23 cellular contexts compared by ENCODE assay signal in the genomic region with DNA sequence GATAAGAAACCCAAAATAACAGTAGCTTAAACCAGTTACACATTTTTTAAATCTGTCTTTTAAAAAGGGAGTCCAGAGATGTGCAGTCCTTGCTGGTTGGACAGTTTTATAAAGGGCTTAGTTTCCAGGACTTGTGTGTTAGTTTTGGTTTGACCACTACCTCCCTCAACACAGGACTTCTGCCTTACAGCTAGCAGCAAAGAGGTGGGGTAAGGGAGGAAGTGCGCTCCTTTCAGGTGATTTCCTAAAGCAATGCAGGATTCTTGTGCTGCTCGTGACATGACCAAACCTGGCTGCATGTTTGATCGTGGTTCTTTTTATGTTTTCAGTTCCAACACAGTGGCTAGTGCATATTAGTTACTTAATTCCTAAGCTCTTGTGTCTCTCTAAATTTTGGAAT.
DNase-seq lines count a peak whose midpoint lies in the region; ATAC-seq, FAIRE-seq and TF ChIP-seq lines count a peak whose summit lies in the region.
"Had no signal": no experiment of that assay in that cellular context is flagged by ENCODE, and none has a peak within 500 bp of the region (broad histone marks: within the 10 kb centered on the region; RNA-seq: fewer than 3 reads in every experiment).

No MANE protein-coding gene starts in this region.

- H3K36me3 ChIP-seq in adrenal gland (replicated peaks in 1 of 2): no peaks in the 10 kb centered on the region
- H3K36me3 ChIP-seq: colonic mucosa, tibial nerve, WERI-Rb-1 had no signal

- intact Hi-C loops in adrenal gland (cut with DNase I): no loop called here

- no peaks in the 10 kb centered on the region for H3K4me1 ChIP-seq in adrenal gland (replicated peaks in 1 of 2)
- H3K4me1 ChIP-seq: colonic mucosa, tibial nerve had no signal

- H3K27me3 ChIP-seq in adrenal gland: no peaks in the 10 kb centered on the region
- H3K27me3 ChIP-seq: colonic mucosa, tibial nerve had no signal

- TF ChIP-seq CTCF in adrenal gland (IDR thresholded peaks at IDR 0.05): no peak

- H3K9me3 ChIP-seq in adrenal gland (replicated peaks in 1 of 3): no peaks in the 10 kb centered on the region
- H3K9me3 ChIP-seq: colonic mucosa, tibial nerve had no signal

- H3K27ac ChIP-seq in adrenal gland: no peak overlapping the region
- H3K27ac ChIP-seq: colonic mucosa, tibial nerve, WERI-Rb-1 had no signal

- DNase-seq in GM12892 (ENCODE audit: insufficient read length): no peak
- no peak for DNase-seq in adrenal gland
- DNase-seq in NCI-H524 (lab: John Stamatoyannopoulos, UW): no peak
- DNase-seq in superior temporal gyrus (ENCODE audit: extremely low spot score): no peak
- DNase-seq in stimulated activated CD4-positive, alpha-beta T cell treated with anti-CD3 and anti-CD28 coated beads, Interleukin-15, amount 100 ng/mL, for 24 hours: no peak
- DNase-seq: activated CD8-positive, alpha-beta T cell treated with anti-CD3 and anti-CD28 coated beads for 36 hours; colonic mucosa; DMS153; H9; hippocampal formation; Karpas-422; kidney glomerular epithelial cell; NCI-H1417; NCI-H69; PC-3; SIG-M5; stimulated activated CD4-positive, alpha-beta T cell treated with anti-CD3 and anti-CD28 coated beads, Interleukin-12 subunit alpha, Interleukin-12 subunit beta, amount 100 ng/mL, for 4 hours; WERI-Rb-1 had no signal

- 86 to 90% (median 88%) methylated on average over 3 of the region's 3 CpGs for WGBS in adrenal gland, 4 donors

- H3K4me3 ChIP-seq in adrenal gland: no peak overlapping the region
- H3K4me3 ChIP-seq: colonic mucosa, tibial nerve had no signal

- peak; percentile 54 for FAIRE-seq in GM12892 (lab: Jason Lieb, UNC)

- TF ChIP-seq POLR2A in GM12892 (IDR thresholded peaks at IDR 0.05; ENCODE audit: low read depth, low read length): no peak
- TF ChIP-seq POLR2A in adrenal gland (IDR thresholded peaks at IDR 0.05): no peak

- ATAC-seq in GM19372 (IDR thresholded peaks at IDR 0.05; ENCODE audit: low read depth, unreplicated experiment): peak; percentile 92
- peak; percentile 48 for ATAC-seq in HG02763 (IDR thresholded peaks at IDR 0.05; ENCODE audit: unreplicated experiment)
- ATAC-seq in esophagus mucosa: peak; percentile 45
- ATAC-seq: activated CD8-positive, alpha-beta T cell treated with anti-CD3 and anti-CD28 coated beads for 36 hours; PC-3; stimulated activated memory B cell treated with anti-CD40 and anti-IgM and Interleukin-4, amounts not matched to agents 10 μg/mL and 1 μg/mL and 100 μg/mL, for 72 hours had no signal
